ENCODE assay signal across 25 cellular contexts in genomic region chr12:59097876-59098275, GRCh38.
"Had no signal": no experiment of that assay in that cellular context is flagged by ENCODE, and none has a peak within 500 bp of the region (broad histone marks: within the 10 kb centered on the region; RNA-seq: fewer than 3 reads in every experiment).

No MANE protein-coding gene starts in this region.

- ATAC-seq: naive thymus-derived CD8-positive, alpha-beta T cell; natural killer cell treated with Interleukin-12 subunit alpha and Interleukin-12 subunit beta and Interleukin-15 and Interleukin-18, amount 100 ng/mL, for 72 hours; psoas muscle; right cardiac atrium; right lobe of liver; stimulated activated effector memory CD8-positive, alpha-beta T cell treated with anti-CD3 and anti-CD28 coated beads, Interleukin-12 subunit alpha, Interleukin-12 subunit beta, amount 100 ng/mL, for 72 hours; stimulated activated naive B cell treated with anti-CD40 and anti-IgM and Interleukin-4, amounts not matched to agents 10 μg/mL and 1 μg/mL and 100 μg/mL, for 72 hours; upper lobe of right lung had no signal

- H3K4me3 ChIP-seq: ovary, psoas muscle, right lobe of liver, sigmoid colon, stomach, thoracic aorta, thyroid gland, tibial nerve, upper lobe of right lung, uterus had no signal

- H3K4me1 ChIP-seq: parathyroid adenoma, psoas muscle, right lobe of liver, sigmoid colon, stomach, thyroid gland, tibial nerve, upper lobe of right lung, uterus had no signal

- H3K36me3 ChIP-seq: ovary, right lobe of liver, sigmoid colon, stomach, thoracic aorta, thyroid gland, tibial nerve, upper lobe of right lung, uterus had no signal

- DNase-seq: naive thymus-derived CD8-positive, alpha-beta T cell; nephron progenitor cell; occipital lobe; ovary; posterior cingulate gyrus; psoas muscle; right cardiac atrium; right lobe of liver; sigmoid colon; small intestine; stimulated activated CD4-positive, alpha-beta T cell treated with anti-CD3 and anti-CD28 coated beads, Interleukin-15, amount 100 ng/mL, for 24 hours; stimulated activated CD4-positive, alpha-beta T cell treated with anti-CD3 and anti-CD28 coated beads, Interleukin-2, amount 100 ng/mL, for 24 hours; stimulated activated CD4-positive, alpha-beta T cell treated with anti-CD3 and anti-CD28 coated beads, Interleukin-2, amount 100 ng/mL, for 48 hours; stimulated activated CD4-positive, alpha-beta T cell treated with anti-CD3 and anti-CD28 coated beads, Interleukin-4, amount 100 ng/mL, for 24 hours; stimulated activated naive B cell treated with anti-CD40 and anti-IgM and Interleukin-4, amounts not matched to agents 10 μg/mL and 1 μg/mL and 100 μg/mL, for 72 hours; stimulated activated naive CD4-positive, alpha-beta T cell treated with Interleukin-2 at 50 U/mL for 16 hours; stomach; thyroid gland; upper lobe of right lung; uterus had no signal

- H3K27me3 ChIP-seq: ovary, right lobe of liver, sigmoid colon, stomach, thyroid gland, tibial nerve, upper lobe of right lung, uterus had no signal

- H3K27ac ChIP-seq: ovary, parathyroid adenoma, psoas muscle, right lobe of liver, sigmoid colon, stomach, thoracic aorta, thyroid gland, tibial nerve, upper lobe of right lung, uterus had no signal

- FAIRE-seq: small intestine had no signal

- H3K79me2 ChIP-seq: parathyroid adenoma had no signal

- H3K9ac ChIP-seq: parathyroid adenoma had no signal

- H3K9me3 ChIP-seq: ovary, psoas muscle, right lobe of liver, sigmoid colon, stomach, thoracic aorta, thyroid gland, tibial nerve, upper lobe of right lung, uterus had no signal

- H2AFZ ChIP-seq: parathyroid adenoma had no signal
